Comparison of ENCODE assay signal across 1 cellular context in genomic region chr2:109950146-109950843, GRCh38. TPM values are rescaled to one million over a fixed set of nuclear protein-coding genes. Genes with fewer than 3 reads are reported as not detected.
"Had no signal": no experiment of that assay in that cellular context is flagged by ENCODE, and none has a peak within 500 bp of the region (broad histone marks: within the 10 kb centered on the region; RNA-seq: fewer than 3 reads in every experiment).

No MANE protein-coding gene starts in this region.

RNA-seq across cellular contexts. Expression of gene LIMS3, which starts 51.8 kb away (rescaled TPM):
- polyA plus RNA-seq: H1 had no signal
